10 cellular contexts compared by ENCODE assay signal in the genomic region with DNA sequence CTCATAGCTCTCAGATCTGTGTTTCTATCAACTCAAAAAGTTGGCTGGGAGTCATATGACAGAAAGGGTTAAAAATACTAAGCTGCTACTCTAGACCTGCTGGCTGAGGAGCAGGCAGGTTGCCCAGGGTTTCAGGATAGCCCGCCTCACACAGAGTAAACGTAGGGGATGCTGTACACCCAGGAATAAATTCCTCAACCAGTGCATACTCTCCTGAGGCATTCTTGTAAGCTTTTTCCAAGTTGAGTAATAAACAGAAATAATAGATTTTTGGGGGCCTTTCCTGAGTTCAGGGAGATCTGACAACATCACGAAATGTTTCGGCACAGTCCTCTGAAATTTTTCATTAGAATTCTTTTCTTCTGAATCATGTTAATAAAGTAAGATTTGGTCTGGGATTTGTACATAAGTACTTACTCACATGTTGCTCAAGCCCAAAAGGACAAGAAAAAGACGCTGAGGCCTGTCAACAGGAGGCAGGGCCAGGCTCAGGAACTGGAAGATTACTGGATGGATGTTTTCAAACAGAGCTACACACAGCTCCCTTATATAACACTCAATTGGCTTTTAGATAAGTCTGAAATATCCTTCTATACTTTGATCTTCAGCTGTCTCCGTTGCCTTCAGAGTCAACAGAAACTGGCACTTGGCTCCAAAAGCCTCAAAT. TPM values are rescaled to one million over a fixed set of nuclear protein-coding genes. Genes with fewer than 3 reads are reported as not detected.
DNase-seq lines count a peak whose midpoint lies in the region; ATAC-seq and TF ChIP-seq lines count a peak whose summit lies in the region.
"Had no signal": no experiment of that assay in that cellular context is flagged by ENCODE, and none has a peak within 500 bp of the region (broad histone marks: within the 10 kb centered on the region; RNA-seq: fewer than 3 reads in every experiment).

No MANE protein-coding gene starts in this region.

- H3K4me3 Mint-ChIP-seq in T-helper 17 cell: no peak overlapping the region

- ATAC-seq in T-helper 17 cell (no peak), HG02571 (IDR thresholded peaks at IDR 0.05; ENCODE audit: unreplicated experiment) (no peak), HG03196 (IDR thresholded peaks at IDR 0.05; ENCODE audit: unreplicated experiment) (no peak)

- peaks cover 3% of the 10 kb centered on the region for H3K36me3 Mint-ChIP-seq in T-helper 17 cell (ENCODE audit: low read depth)

- no peaks in the 10 kb centered on the region for H3K9me3 ChIP-seq in T-helper 17 cell (ENCODE audit: control insufficient read depth, low read length, poor library complexity, severe bottlenecking)
- no peaks in the 10 kb centered on the region for H3K9me3 ChIP-seq in parathyroid adenoma (ENCODE audit: control insufficient read depth, low read length)

- H3K4me3 ChIP-seq in foreskin fibroblast (ENCODE audit: low read depth in 1 of 2, low read length in 2 of 2): no peak overlapping the region
- no peak overlapping the region for H3K4me3 ChIP-seq in parathyroid adenoma (ENCODE audit: low read depth, low read length)

- H3K27ac ChIP-seq in parathyroid adenoma: peak overlapping the region; percentile 43

- H3K4me1 Mint-ChIP-seq in T-helper 17 cell: peaks cover 30% of the 10 kb centered on the region

- no peak overlapping the region for H3K9ac ChIP-seq in parathyroid adenoma

- peak; percentile 88 for DNase-seq in AG20443 (ENCODE audit: low spot score)
- no peak for DNase-seq in T-helper 17 cell
- peak; percentile 95 to 96 for DNase-seq in foreskin fibroblast
- no peak for DNase-seq in T-helper 9 cell
- no peak for DNase-seq in 8988T
- DNase-seq: central memory CD4-positive, alpha-beta T cell; MM.1S had no signal

- no peak overlapping the region for H2AFZ ChIP-seq in parathyroid adenoma

- H3K4me2 ChIP-seq in parathyroid adenoma (ENCODE audit: low read length): no peak overlapping the region

- peaks cover 8% of the 10 kb centered on the region for H3K4me1 ChIP-seq in parathyroid adenoma

- no peaks in the 10 kb centered on the region for H3K27me3 Mint-ChIP-seq in T-helper 17 cell

- H3K79me2 ChIP-seq in parathyroid adenoma: no peaks in the 10 kb centered on the region

- no peaks in the 10 kb centered on the region for H3K27me3 ChIP-seq in parathyroid adenoma (ENCODE audit: control insufficient read depth, insufficient read depth, low read length)

- no peaks in the 10 kb centered on the region for H3K36me3 ChIP-seq in parathyroid adenoma (ENCODE audit: control insufficient read depth, insufficient read depth, low read length)

- TF ChIP-seq CTCF in foreskin fibroblast (IDR thresholded peaks at IDR 0.05; ENCODE audit: low read depth, low read length): no peak
- no peak for TF ChIP-seq CTCF in parathyroid adenoma (IDR thresholded peaks at IDR 0.05)

- peak overlapping the region; percentile 11 for H3K27ac Mint-ChIP-seq in T-helper 17 cell

RNA-seq across cellular contexts. Expression of gene TGFBR3, which starts 41.0 kb away (rescaled TPM):
- 10 to 100 TPM; 21.0 to 27.6 TPM for total RNA-seq in T-helper 17 cell

Comparison
In these comparisons a context has a peak if more than half of its experiments do, and no peak if none do; other contexts are left out.
1. DNase-seq: peak in AG20443 (single experiment) and foreskin fibroblast (2 of 2); none in T-helper 17 cell (0 of 3), T-helper 9 cell (single experiment) and 8988T (single experiment).